1 cellular context compared by ENCODE assay signal in the genomic region with DNA sequence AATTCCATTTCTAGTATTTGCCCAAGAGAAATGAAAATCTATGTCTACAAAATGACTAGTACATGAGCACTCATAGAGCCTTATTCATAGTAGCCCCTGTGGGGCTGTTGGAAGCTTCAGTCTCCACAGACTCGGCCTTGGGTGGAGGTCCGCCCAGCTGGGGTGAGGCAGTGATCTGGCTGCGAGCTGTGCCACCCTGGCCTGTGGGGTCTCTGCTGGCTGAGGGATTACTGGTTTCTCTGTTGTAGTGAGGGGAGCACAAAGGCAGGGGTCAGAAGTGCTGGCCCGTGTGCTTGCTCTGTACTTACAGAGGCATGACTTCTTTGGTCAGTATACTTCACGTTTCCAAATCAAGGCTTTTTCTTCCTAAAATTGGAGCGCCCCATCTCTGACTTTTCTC.
TF ChIP-seq lines count a peak whose summit lies in the region.

No MANE protein-coding gene starts in this region.

TF ChIP-seq in GM23338, 12 proteins besides CTCF, POLR2A, EP300 and RAD21:
- TF ChIP-seq CREB1 (CRISPR knock-in tag; IDR thresholded peaks at IDR 0.05; ENCODE audit: low read depth), result no peak
- no peak for TF ChIP-seq STAT1 (IDR thresholded peaks at IDR 0.05; ENCODE audit: unreplicated experiment)
- TF ChIP-seq, protein P1, sequence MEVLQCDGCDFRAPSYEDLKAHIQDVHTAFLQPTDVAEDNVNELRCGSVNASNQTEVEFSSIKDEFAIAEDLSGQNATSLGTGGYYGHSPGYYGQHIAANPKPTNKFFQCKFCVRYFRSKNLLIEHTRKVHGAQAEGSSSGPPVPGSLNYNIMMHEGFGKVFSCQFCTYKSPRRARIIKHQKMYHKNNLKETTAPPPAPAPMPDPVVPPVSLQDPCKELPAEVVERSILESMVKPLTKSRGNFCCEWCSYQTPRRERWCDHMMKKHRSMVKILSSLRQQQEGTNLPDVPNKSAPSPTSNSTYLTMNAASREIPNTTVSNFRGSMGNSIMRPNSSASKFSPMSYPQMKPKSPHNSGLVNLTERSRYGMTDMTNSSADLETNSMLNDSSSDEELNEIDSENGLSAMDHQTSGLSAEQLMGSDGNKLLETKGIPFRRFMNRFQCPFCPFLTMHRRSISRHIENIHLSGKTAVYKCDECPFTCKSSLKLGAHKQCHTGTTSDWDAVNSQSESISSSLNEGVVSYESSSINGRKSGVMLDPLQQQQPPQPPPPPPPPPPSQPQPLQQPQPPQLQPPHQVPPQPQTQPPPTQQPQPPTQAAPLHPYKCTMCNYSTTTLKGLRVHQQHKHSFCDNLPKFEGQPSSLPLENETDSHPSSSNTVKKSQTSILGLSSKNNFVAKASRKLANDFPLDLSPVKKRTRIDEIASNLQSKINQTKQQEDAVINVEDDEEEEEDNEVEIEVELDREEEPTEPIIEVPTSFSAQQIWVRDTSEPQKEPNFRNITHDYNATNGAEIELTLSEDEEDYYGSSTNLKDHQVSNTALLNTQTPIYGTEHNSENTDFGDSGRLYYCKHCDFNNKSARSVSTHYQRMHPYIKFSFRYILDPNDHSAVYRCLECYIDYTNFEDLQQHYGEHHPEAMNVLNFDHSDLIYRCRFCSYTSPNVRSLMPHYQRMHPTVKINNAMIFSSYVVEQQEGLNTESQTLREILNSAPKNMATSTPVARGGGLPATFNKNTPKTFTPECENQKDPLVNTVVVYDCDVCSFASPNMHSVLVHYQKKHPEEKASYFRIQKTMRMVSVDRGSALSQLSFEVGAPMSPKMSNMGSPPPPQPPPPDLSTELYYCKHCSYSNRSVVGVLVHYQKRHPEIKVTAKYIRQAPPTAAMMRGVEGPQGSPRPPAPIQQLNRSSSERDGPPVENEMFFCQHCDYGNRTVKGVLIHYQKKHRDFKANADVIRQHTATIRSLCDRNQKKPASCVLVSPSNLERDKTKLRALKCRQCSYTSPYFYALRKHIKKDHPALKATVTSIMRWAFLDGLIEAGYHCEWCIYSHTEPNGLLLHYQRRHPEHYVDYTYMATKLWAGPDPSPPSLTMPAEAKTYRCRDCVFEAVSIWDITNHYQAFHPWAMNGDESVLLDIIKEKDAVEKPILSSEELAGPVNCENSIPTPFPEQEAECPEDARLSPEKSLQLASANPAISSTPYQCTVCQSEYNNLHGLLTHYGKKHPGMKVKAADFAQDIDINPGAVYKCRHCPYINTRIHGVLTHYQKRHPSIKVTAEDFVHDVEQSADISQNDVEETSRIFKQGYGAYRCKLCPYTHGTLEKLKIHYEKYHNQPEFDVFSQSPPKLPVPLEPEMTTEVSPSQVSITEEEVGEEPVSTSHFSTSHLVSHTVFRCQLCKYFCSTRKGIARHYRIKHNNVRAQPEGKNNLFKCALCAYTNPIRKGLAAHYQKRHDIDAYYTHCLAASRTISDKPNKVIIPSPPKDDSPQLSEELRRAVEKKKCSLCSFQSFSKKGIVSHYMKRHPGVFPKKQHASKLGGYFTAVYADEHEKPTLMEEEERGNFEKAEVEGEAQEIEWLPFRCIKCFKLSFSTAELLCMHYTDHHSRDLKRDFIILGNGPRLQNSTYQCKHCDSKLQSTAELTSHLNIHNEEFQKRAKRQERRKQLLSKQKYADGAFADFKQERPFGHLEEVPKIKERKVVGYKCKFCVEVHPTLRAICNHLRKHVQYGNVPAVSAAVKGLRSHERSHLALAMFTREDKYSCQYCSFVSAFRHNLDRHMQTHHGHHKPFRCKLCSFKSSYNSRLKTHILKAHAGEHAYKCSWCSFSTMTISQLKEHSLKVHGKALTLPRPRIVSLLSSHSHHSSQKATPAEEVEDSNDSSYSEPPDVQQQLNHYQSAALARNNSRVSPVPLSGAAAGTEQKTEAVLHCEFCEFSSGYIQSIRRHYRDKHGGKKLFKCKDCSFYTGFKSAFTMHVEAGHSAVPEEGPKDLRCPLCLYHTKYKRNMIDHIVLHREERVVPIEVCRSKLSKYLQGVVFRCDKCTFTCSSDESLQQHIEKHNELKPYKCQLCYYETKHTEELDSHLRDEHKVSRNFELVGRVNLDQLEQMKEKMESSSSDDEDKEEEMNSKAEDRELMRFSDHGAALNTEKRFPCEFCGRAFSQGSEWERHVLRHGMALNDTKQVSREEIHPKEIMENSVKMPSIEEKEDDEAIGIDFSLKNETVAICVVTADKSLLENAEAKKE (CRISPR knock-in tag; IDR thresholded peaks at IDR 0.05), result no peak
- no peak for TF ChIP-seq NANOG (IDR thresholded peaks at IDR 0.05; ENCODE audit: borderline replicate concordance)
- TF ChIP-seq ZNF331 (CRISPR knock-in tag; IDR thresholded peaks at IDR 0.05; ENCODE audit: low read depth), result no peak
- TF ChIP-seq, protein P2, sequence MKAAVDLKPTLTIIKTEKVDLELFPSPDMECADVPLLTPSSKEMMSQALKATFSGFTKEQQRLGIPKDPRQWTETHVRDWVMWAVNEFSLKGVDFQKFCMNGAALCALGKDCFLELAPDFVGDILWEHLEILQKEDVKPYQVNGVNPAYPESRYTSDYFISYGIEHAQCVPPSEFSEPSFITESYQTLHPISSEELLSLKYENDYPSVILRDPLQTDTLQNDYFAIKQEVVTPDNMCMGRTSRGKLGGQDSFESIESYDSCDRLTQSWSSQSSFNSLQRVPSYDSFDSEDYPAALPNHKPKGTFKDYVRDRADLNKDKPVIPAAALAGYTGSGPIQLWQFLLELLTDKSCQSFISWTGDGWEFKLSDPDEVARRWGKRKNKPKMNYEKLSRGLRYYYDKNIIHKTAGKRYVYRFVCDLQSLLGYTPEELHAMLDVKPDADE (IDR thresholded peaks at IDR 0.05), result no peak
- TF ChIP-seq POLR2AphosphoS5 (IDR thresholded peaks at IDR 0.05; ENCODE audit: low read depth), result no peak
- TF ChIP-seq, protein P3, sequence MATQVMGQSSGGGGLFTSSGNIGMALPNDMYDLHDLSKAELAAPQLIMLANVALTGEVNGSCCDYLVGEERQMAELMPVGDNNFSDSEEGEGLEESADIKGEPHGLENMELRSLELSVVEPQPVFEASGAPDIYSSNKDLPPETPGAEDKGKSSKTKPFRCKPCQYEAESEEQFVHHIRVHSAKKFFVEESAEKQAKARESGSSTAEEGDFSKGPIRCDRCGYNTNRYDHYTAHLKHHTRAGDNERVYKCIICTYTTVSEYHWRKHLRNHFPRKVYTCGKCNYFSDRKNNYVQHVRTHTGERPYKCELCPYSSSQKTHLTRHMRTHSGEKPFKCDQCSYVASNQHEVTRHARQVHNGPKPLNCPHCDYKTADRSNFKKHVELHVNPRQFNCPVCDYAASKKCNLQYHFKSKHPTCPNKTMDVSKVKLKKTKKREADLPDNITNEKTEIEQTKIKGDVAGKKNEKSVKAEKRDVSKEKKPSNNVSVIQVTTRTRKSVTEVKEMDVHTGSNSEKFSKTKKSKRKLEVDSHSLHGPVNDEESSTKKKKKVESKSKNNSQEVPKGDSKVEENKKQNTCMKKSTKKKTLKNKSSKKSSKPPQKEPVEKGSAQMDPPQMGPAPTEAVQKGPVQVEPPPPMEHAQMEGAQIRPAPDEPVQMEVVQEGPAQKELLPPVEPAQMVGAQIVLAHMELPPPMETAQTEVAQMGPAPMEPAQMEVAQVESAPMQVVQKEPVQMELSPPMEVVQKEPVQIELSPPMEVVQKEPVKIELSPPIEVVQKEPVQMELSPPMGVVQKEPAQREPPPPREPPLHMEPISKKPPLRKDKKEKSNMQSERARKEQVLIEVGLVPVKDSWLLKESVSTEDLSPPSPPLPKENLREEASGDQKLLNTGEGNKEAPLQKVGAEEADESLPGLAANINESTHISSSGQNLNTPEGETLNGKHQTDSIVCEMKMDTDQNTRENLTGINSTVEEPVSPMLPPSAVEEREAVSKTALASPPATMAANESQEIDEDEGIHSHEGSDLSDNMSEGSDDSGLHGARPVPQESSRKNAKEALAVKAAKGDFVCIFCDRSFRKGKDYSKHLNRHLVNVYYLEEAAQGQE (IDR thresholded peaks at IDR 0.05; ENCODE audit: unreplicated experiment), result no peak
- no peak for TF ChIP-seq JUNB (IDR thresholded peaks at IDR 0.05; ENCODE audit: unreplicated experiment)
- no peak for TF ChIP-seq EZH2 (IDR thresholded peaks at IDR 0.05; ENCODE audit: low read depth, unreplicated experiment)
- no peak for TF ChIP-seq ZNF114 (CRISPR knock-in tag; IDR thresholded peaks at IDR 0.05)
- no peak for TF ChIP-seq EZH2phosphoT487 (IDR thresholded peaks at IDR 0.05; ENCODE audit: unreplicated experiment)
